8 cellular contexts compared by ENCODE assay signal in the genomic region with DNA sequence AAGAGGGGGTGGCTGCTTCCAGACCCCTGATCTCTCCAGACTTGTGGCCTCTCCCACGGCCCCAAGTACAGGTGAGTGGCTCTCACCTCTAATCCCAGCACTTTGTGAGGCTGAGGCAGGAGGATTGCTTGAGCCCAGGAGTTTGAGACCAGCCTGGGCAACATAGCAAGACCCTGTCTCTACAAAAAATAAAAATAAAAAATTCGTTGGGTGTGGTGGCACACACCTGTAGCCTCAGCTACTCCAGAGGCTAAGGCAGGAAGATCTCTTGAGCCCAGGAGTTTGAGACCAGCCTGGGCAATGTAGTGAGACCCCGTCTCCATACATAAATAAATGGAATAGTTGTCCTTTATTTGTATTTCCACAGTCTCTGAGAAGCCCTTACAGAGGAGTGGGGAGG. TPM values are rescaled to one million over a fixed set of nuclear protein-coding genes. Genes with fewer than 3 reads are reported as not detected.
A peak's percentile ranks its signal among the peaks of the same experiment; 100 is the strongest.
DNase-seq lines count a peak whose midpoint lies in the region; ATAC-seq, FAIRE-seq and TF ChIP-seq lines count a peak whose summit lies in the region.
"Not testable (repeated sequence)": the region's sequence is repeated elsewhere in the genome, so short reads cannot be mapped to it uniquely, and the experiment has no call there.
"Had no signal": no experiment of that assay in that cellular context is flagged by ENCODE, and none has a peak within 500 bp of the region (broad histone marks: within the 10 kb centered on the region; RNA-seq: fewer than 3 reads in every experiment).

No MANE protein-coding gene starts in this region.

- not testable (repeated sequence) for H3K4me3 ChIP-seq in mammary epithelial cell (replicated peaks in 1 of 3; ENCODE audit: insufficient read depth in 1 of 3, low read depth in 2 of 3, low read length in 3 of 3); HepG2 (replicated peaks in 1 of 3; ENCODE audit: insufficient read depth in 1 of 3, low read depth in 2 of 3, low read length in 3 of 3); pancreas; suprapubic skin

- H2AFZ ChIP-seq in mammary epithelial cell (ENCODE audit: low read depth, low read length) = peak overlapping the region; percentile 77
- not testable (repeated sequence) for H2AFZ ChIP-seq in HepG2 (ENCODE audit: low read length)

- TF ChIP-seq EP300 in HepG2 (IDR thresholded peaks at IDR 0.05; ENCODE audit: low read depth in 2 of 2, low read length in 2 of 2); HepG2 (CRISPR knock-in tag; IDR thresholded peaks at IDR 0.05; ENCODE audit: borderline replicate concordance); suprapubic skin (IDR thresholded peaks at IDR 0.05): not testable (repeated sequence)

- H3K4me1 ChIP-seq in mammary epithelial cell (ENCODE audit: insufficient read depth, low read length); pancreas: not testable (repeated sequence)
- peaks cover 11% of the 10 kb centered on the region for H3K4me1 ChIP-seq in HepG2 (ENCODE audit: insufficient read depth, low read length)
- H3K4me1 ChIP-seq in suprapubic skin = peaks cover 17% of the 10 kb centered on the region

- H3K27me3 ChIP-seq in mammary epithelial cell (ENCODE audit: insufficient read depth, low read length); pancreas; suprapubic skin: not testable (repeated sequence)
- peaks cover 2 to 14% of the 10 kb centered on the region in 2 experiments; a peak in 4 of 5 replicates for H3K27me3 ChIP-seq in HepG2 (ENCODE audit: control insufficient read depth in 1 of 2, insufficient read depth in 2 of 2, low read length in 2 of 2)

- FAIRE-seq in HepG2 (lab: Jason Lieb, UNC); pancreas (lab: Jason Lieb, UNC): not testable (repeated sequence)

- CTCF ChIA-PET in Calu3 (lab: Charles Lee) = interaction anchor here (0.6 to 1.7 kb wide), 2 partner anchors 11 to 43 kb away, joined by 3 to 13 read pairs; no protein-coding TSS in a partner anchor
- CTCF ChIA-PET in WTC11 (lab: Charles Lee) = interaction anchor here (1.2 to 1.8 kb wide), 3 partner anchors 11 to 44 kb away, joined by 3 to 7 read pairs (median 6); no protein-coding TSS in a partner anchor
- CTCF ChIA-PET in mammary epithelial cell (lab: Charles Lee; ENCODE audit: low non-redundant PET); HepG2 (lab: Yijun Ruan, JAX; ENCODE audit: low intra/inter-chr PET ratio, low total read pairs): not testable (repeated sequence)

- not testable (repeated sequence) for ATAC-seq in WTC11; activated naive CD4-positive, alpha-beta T cell treated with anti-CD3 and anti-CD28 coated beads, Interleukin-2, amount 50 U/mL, for 72 hours; HepG2; pancreas

- H3K36me3 Mint-ChIP-seq in Calu3 (ENCODE audit: insufficient read depth, unreplicated experiment) = peaks cover 15% of the 10 kb centered on the region
- not testable (repeated sequence) for H3K36me3 Mint-ChIP-seq in WTC11; activated naive CD4-positive, alpha-beta T cell treated with anti-CD3 and anti-CD28 coated beads, Interleukin-2, amount 50 U/mL, for 72 hours

- not testable (repeated sequence) for H3K36me3 ChIP-seq in mammary epithelial cell (ENCODE audit: insufficient read depth, low read length); HepG2 (replicated peaks in 1 of 2; ENCODE audit: control insufficient read depth in 1 of 2, insufficient read depth in 2 of 2, low read length in 2 of 2); pancreas; suprapubic skin

- not testable (repeated sequence) for H3K9me3 ChIP-seq in mammary epithelial cell (replicated peaks; ENCODE audit: insufficient read depth, low read length); HepG2 (ENCODE audit: low read length); pancreas; suprapubic skin

- not testable (repeated sequence) for H3K27ac ChIP-seq in mammary epithelial cell (ENCODE audit: insufficient read depth, low read depth, low read length); HepG2 (ENCODE audit: extremely low read length, insufficient read depth, low read length)
- H3K27ac ChIP-seq in pancreas (peak overlapping the region; percentile 52 to 88 (median 84)), suprapubic skin (peak overlapping the region; percentile 75)

- not testable (repeated sequence) for DNase-seq in Calu3; WTC11 (ENCODE audit: low spot score); activated naive CD4-positive, alpha-beta T cell treated with anti-CD3 and anti-CD28 coated beads, Interleukin-2, amount 50 U/mL, for 72 hours (ENCODE audit: low spot score in 2 of 2); mammary epithelial cell; HepG2 (ENCODE audit: low spot score); pancreas; suprapubic skin (ENCODE audit: low spot score in 2 of 2)

- WGBS in mammary epithelial cell (ENCODE audit: low coverage, missing lambda C conversion rate) = 75% methylated on average over 2 of the region's 3 CpGs
- WGBS in HepG2 (ENCODE audit: low lambda C conversion rate) = 23% methylated on average over 3 of the region's 3 CpGs
- WGBS in pancreas, 2 donors = 66 to 68% methylated on average over 3 of the region's 3 CpGs
- 76% methylated on average over 3 of the region's 3 CpGs for WGBS in suprapubic skin

- not testable (repeated sequence) for H3K4me2 ChIP-seq in mammary epithelial cell (ENCODE audit: insufficient read depth, low read depth, low read length); HepG2 (ENCODE audit: low read depth, low read length)

- TF ChIP-seq CTCF in Calu3 (IDR thresholded peaks at IDR 0.05; ENCODE audit: unreplicated experiment); WTC11 (IDR thresholded peaks at IDR 0.05); mammary epithelial cell (conservative IDR thresholded peaks at IDR 0.05 in 1 of 2, IDR thresholded peaks at IDR 0.05 in 1 of 2; ENCODE audit: extremely low read depth in 1 of 2, insufficient read depth in 1 of 2, low read depth in 1 of 2, low read length in 2 of 2); HepG2 (CRISPR knock-in tag; IDR thresholded peaks at IDR 0.05); pancreas (IDR thresholded peaks at IDR 0.05); suprapubic skin (IDR thresholded peaks at IDR 0.05): not testable (repeated sequence)

- POLR2A ChIA-PET in WTC11 (lab: Charles Lee); HepG2 (lab: Yijun Ruan, JAX): not testable (repeated sequence)

- dilution Hi-C loops in mammary epithelial cell (cut with HindIII; ENCODE audit: low sequenced_read_pairs) = not testable (repeated sequence)

- intact Hi-C loops in Calu3 (cut with micrococcal nuclease; ENCODE audit: unreplicated experiment); mammary epithelial cell (cut with micrococcal nuclease); HepG2 (cut with micrococcal nuclease; ENCODE audit: unreplicated experiment); pancreas (cut with DNase I): not testable (repeated sequence)

- TSS peak; percentile 94 for BruUV-seq in Calu3 (replicated peaks; lab: Mats Ljungman, UMichigan)
- BruUV-seq in mammary epithelial cell (replicated peaks; lab: Mats Ljungman, UMichigan); HepG2 (replicated peaks; lab: Mats Ljungman, UMichigan): not testable (repeated sequence)

- peaks cover 49% of the 10 kb centered on the region for H3K4me1 Mint-ChIP-seq in Calu3 (ENCODE audit: low read depth, unreplicated experiment)
- H3K4me1 Mint-ChIP-seq in WTC11 = not testable (repeated sequence)

- H3K27me3 Mint-ChIP-seq in Calu3 (ENCODE audit: unreplicated experiment); WTC11 (ENCODE audit: low read depth): not testable (repeated sequence)

- TF ChIP-seq RAD21 in HepG2 (CRISPR knock-in tag; IDR thresholded peaks at IDR 0.05) = not testable (repeated sequence)

- TF ChIP-seq POLR2A in HepG2 (IDR thresholded peaks at IDR 0.05; ENCODE audit: insufficient read depth in 1 of 2, low read depth in 2 of 2, low read length in 2 of 2); suprapubic skin (IDR thresholded peaks at IDR 0.05): not testable (repeated sequence)

- H4K20me1 ChIP-seq in mammary epithelial cell (ENCODE audit: insufficient read depth, low read length); HepG2 (ENCODE audit: insufficient read depth, low read length): not testable (repeated sequence)

- H3K4me3 Mint-ChIP-seq in Calu3 (ENCODE audit: low read depth, unreplicated experiment) = peak overlapping the region; percentile 58
- H3K4me3 Mint-ChIP-seq in WTC11 = not testable (repeated sequence)

- not testable (repeated sequence) for H3K79me2 ChIP-seq in mammary epithelial cell (ENCODE audit: insufficient read depth, low read length); HepG2 (ENCODE audit: insufficient read depth, low read length)

- H3K9ac ChIP-seq in mammary epithelial cell (ENCODE audit: insufficient read depth, low read length); HepG2 (ENCODE audit: insufficient read depth, low read depth, low read length): not testable (repeated sequence)

- in situ Hi-C loops in mammary epithelial cell (cut with MboI; ENCODE audit: low sequenced_read_pairs in 2 of 2); HepG2 (cut with HindIII; ENCODE audit: extremely low pct_ligation_motif_present, low pct_unique_long_range_greater_than_20kb): not testable (repeated sequence)

- not testable (repeated sequence) for H3K9me3 Mint-ChIP-seq in Calu3 (ENCODE audit: low read depth, unreplicated experiment); WTC11; activated naive CD4-positive, alpha-beta T cell treated with anti-CD3 and anti-CD28 coated beads, Interleukin-2, amount 50 U/mL, for 72 hours

- peak overlapping the region; percentile 99 for H3K27ac Mint-ChIP-seq in Calu3 (ENCODE audit: unreplicated experiment)
- not testable (repeated sequence) for H3K27ac Mint-ChIP-seq in WTC11
- peak overlapping the region; percentile 66 to 78 for H3K27ac Mint-ChIP-seq in activated naive CD4-positive, alpha-beta T cell treated with anti-CD3 and anti-CD28 coated beads, Interleukin-2, amount 50 U/mL, for 72 hours

RNA-seq across cellular contexts. Expression of gene RASAL1, which starts 6.2 kb away (rescaled TPM):
- total RNA-seq in Calu3 (2022) = 59.7 and 85.9 TPM in 2 replicates
- total RNA-seq in WTC11 (2021) = 6.9 to 8.1 TPM (median 8.0 TPM) in 3 replicates
- total RNA-seq in activated naive CD4-positive, alpha-beta T cell treated with anti-CD3 and anti-CD28 coated beads, Interleukin-2, amount 50 U/mL, for 72 hours = 10 to 100 TPM in 1 of 2 donors, 1 to 10 TPM in 1; 9.8 to 15.1 TPM
- total RNA-seq in mammary epithelial cell = 1 to 10 TPM in 1 of 2 donors, not detected in 1; 4.0 TPM
- 0.10 TPM for polyA plus RNA-seq in mammary epithelial cell
- not detected for polyA minus RNA-seq in mammary epithelial cell
- total RNA-seq in HepG2 (2016; rRNA removed; fragmentation: Illumina TruSeq; extraction: Trizol) = not detected in 2 replicates
- 0.18 TPM in 1 of 2 replicates, not detected in the other for total RNA-seq in HepG2 (2016; cell fraction: cytosol; rRNA removed; fragmentation: Illumina TruSeq; extraction: Trizol; ENCODE audit: low read depth)
- not detected in 2 replicates for total RNA-seq in HepG2 (2016; cell fraction: insoluble cytoplasmic fraction; rRNA removed; fragmentation: Illumina TruSeq; extraction: Trizol)
- total RNA-seq in HepG2 (2016; cell fraction: membrane; rRNA removed; fragmentation: Illumina TruSeq; extraction: Trizol) = not detected in 2 replicates
- not detected in 2 replicates for total RNA-seq in HepG2 (2016; cell fraction: nucleus; rRNA removed; fragmentation: Illumina TruSeq; extraction: Trizol)
- not detected in 2 replicates for polyA plus RNA-seq in HepG2 (2011; rRNA removed)
- not detected in 2 replicates for polyA plus RNA-seq in HepG2 (2011; cell fraction: cytosol; rRNA removed)
- 0.07 and 0.31 TPM in 2 replicates for polyA plus RNA-seq in HepG2 (2011; cell fraction: nucleus; rRNA removed)
- not detected in 2 replicates for polyA plus RNA-seq in HepG2 (2012)
- 0.12 TPM in 1 of 2 replicates, not detected in the other for polyA plus RNA-seq in HepG2 (2016; cell fraction: cytosol; fragmentation: Illumina TruSeq; extraction: Trizol; ENCODE audit: low read depth)
- polyA plus RNA-seq in HepG2 (2016; cell fraction: insoluble cytoplasmic fraction; fragmentation: Illumina TruSeq; extraction: Trizol; ENCODE audit: low read depth) = not detected in 2 replicates
- not detected in 2 replicates for polyA plus RNA-seq in HepG2 (2016; cell fraction: membrane; fragmentation: Illumina TruSeq; extraction: Trizol; ENCODE audit: low read depth)
- polyA plus RNA-seq in HepG2 (2016; cell fraction: nucleus; fragmentation: Illumina TruSeq; extraction: Trizol; ENCODE audit: insufficient read depth, low read depth) = 0.72 TPM in 1 of 2 replicates, not detected in the other
- polyA minus RNA-seq in HepG2 (2011; rRNA and poly(A)+ RNA removed; ENCODE audit: low replicate concordance) = 0.30 TPM in 1 of 2 replicates, not detected in the other
- not detected in 2 replicates for polyA minus RNA-seq in HepG2 (2011; cell fraction: cytosol; rRNA and poly(A)+ RNA removed)
- polyA minus RNA-seq in HepG2 (2011; cell fraction: nucleus; rRNA and poly(A)+ RNA removed) = not detected in 2 replicates
- total RNA-seq in pancreas = 1 to 10 TPM in 5 of 6 donors, under 1 TPM in 1; 0.79 to 4.1 (median 1.9) TPM
- 10 to 100 TPM in 1 of 2 donors, 1 to 10 TPM in 1; 6.7 to 12.1 TPM for polyA plus RNA-seq in pancreas
- total RNA-seq in suprapubic skin = 10 to 100 TPM; 19.8 to 39.0 (median 32.5) TPM

RNA-seq across cellular contexts. Expression of gene CFAP73, which starts 7.8 kb away (rescaled TPM):
- total RNA-seq in Calu3 (2022) = 2.3 and 3.2 TPM in 2 replicates
- total RNA-seq in WTC11 (2021) = 0.30 to 0.94 TPM (median 0.37 TPM) in 3 replicates
- under 1 TPM; 0.45 to 0.98 TPM for total RNA-seq in activated naive CD4-positive, alpha-beta T cell treated with anti-CD3 and anti-CD28 coated beads, Interleukin-2, amount 50 U/mL, for 72 hours
- not detected for total RNA-seq in mammary epithelial cell
- polyA plus RNA-seq in mammary epithelial cell = not detected
- polyA minus RNA-seq in mammary epithelial cell = not detected
- total RNA-seq in HepG2 (2016; rRNA removed; fragmentation: Illumina TruSeq; extraction: Trizol) = not detected in 2 replicates
- not detected in 2 replicates for total RNA-seq in HepG2 (2016; cell fraction: cytosol; rRNA removed; fragmentation: Illumina TruSeq; extraction: Trizol; ENCODE audit: low read depth)
- not detected in 2 replicates for total RNA-seq in HepG2 (2016; cell fraction: insoluble cytoplasmic fraction; rRNA removed; fragmentation: Illumina TruSeq; extraction: Trizol)
- not detected in 2 replicates for total RNA-seq in HepG2 (2016; cell fraction: membrane; rRNA removed; fragmentation: Illumina TruSeq; extraction: Trizol)
- not detected in 2 replicates for total RNA-seq in HepG2 (2016; cell fraction: nucleus; rRNA removed; fragmentation: Illumina TruSeq; extraction: Trizol)
- polyA plus RNA-seq in HepG2 (2011; rRNA removed) = not detected in 2 replicates
- not detected in 2 replicates for polyA plus RNA-seq in HepG2 (2011; cell fraction: cytosol; rRNA removed)
- polyA plus RNA-seq in HepG2 (2011; cell fraction: nucleus; rRNA removed) = not detected in 2 replicates
- not detected in 2 replicates for polyA plus RNA-seq in HepG2 (2012)
- polyA plus RNA-seq in HepG2 (2016; cell fraction: cytosol; fragmentation: Illumina TruSeq; extraction: Trizol; ENCODE audit: low read depth) = not detected in 2 replicates
- not detected in 2 replicates for polyA plus RNA-seq in HepG2 (2016; cell fraction: insoluble cytoplasmic fraction; fragmentation: Illumina TruSeq; extraction: Trizol; ENCODE audit: low read depth)
- not detected in 2 replicates for polyA plus RNA-seq in HepG2 (2016; cell fraction: membrane; fragmentation: Illumina TruSeq; extraction: Trizol; ENCODE audit: low read depth)
- not detected in 2 replicates for polyA plus RNA-seq in HepG2 (2016; cell fraction: nucleus; fragmentation: Illumina TruSeq; extraction: Trizol; ENCODE audit: insufficient read depth, low read depth)
- polyA minus RNA-seq in HepG2 (2011; rRNA and poly(A)+ RNA removed; ENCODE audit: low replicate concordance) = not detected in 2 replicates
- not detected in 2 replicates for polyA minus RNA-seq in HepG2 (2011; cell fraction: cytosol; rRNA and poly(A)+ RNA removed)
- polyA minus RNA-seq in HepG2 (2011; cell fraction: nucleus; rRNA and poly(A)+ RNA removed) = not detected in 2 replicates
- under 1 TPM in 3 of 6 donors, not detected in 3; 0.12 to 0.23 (median 0.22) TPM for total RNA-seq in pancreas
- under 1 TPM; 0.42 to 0.61 TPM for polyA plus RNA-seq in pancreas
- total RNA-seq in suprapubic skin = 1 to 10 TPM; 1.0 to 2.6 (median 2.0) TPM
- total RNA-seq: A673 had no signal

RNA-seq across cellular contexts. Expression of gene DDX54, which starts 43.6 kb away (rescaled TPM):
- total RNA-seq in Calu3 (2022) = 104 and 112 TPM in 2 replicates
- total RNA-seq in WTC11 (2021) = 120 to 151 TPM (median 123 TPM) in 3 replicates
- 10 to 100 TPM; 77.3 to 96.2 TPM for total RNA-seq in activated naive CD4-positive, alpha-beta T cell treated with anti-CD3 and anti-CD28 coated beads, Interleukin-2, amount 50 U/mL, for 72 hours
- 10 to 100 TPM; 49.3 to 92.9 TPM for total RNA-seq in mammary epithelial cell
- polyA plus RNA-seq in mammary epithelial cell = 58.6 TPM
- polyA minus RNA-seq in mammary epithelial cell = 101 TPM
- 45.1 and 59.7 TPM in 2 replicates for total RNA-seq in HepG2 (2016; rRNA removed; fragmentation: Illumina TruSeq; extraction: Trizol)
- 5.0 and 6.8 TPM in 2 replicates for total RNA-seq in HepG2 (2016; cell fraction: cytosol; rRNA removed; fragmentation: Illumina TruSeq; extraction: Trizol; ENCODE audit: low read depth)
- total RNA-seq in HepG2 (2016; cell fraction: insoluble cytoplasmic fraction; rRNA removed; fragmentation: Illumina TruSeq; extraction: Trizol) = 44.2 and 60.5 TPM in 2 replicates
- 15.7 and 17.4 TPM in 2 replicates for total RNA-seq in HepG2 (2016; cell fraction: membrane; rRNA removed; fragmentation: Illumina TruSeq; extraction: Trizol)
- total RNA-seq in HepG2 (2016; cell fraction: nucleus; rRNA removed; fragmentation: Illumina TruSeq; extraction: Trizol) = 30.5 and 38.6 TPM in 2 replicates
- polyA plus RNA-seq in HepG2 (2011; rRNA removed) = 51.3 and 61.1 TPM in 2 replicates
- 33.9 and 54.0 TPM in 2 replicates for polyA plus RNA-seq in HepG2 (2011; cell fraction: cytosol; rRNA removed)
- polyA plus RNA-seq in HepG2 (2011; cell fraction: nucleus; rRNA removed) = 56.0 and 66.1 TPM in 2 replicates
- polyA plus RNA-seq in HepG2 (2012) = 29.2 and 33.1 TPM in 2 replicates
- polyA plus RNA-seq in HepG2 (2016; cell fraction: cytosol; fragmentation: Illumina TruSeq; extraction: Trizol; ENCODE audit: low read depth) = 4.2 and 4.5 TPM in 2 replicates
- 61.6 and 69.4 TPM in 2 replicates for polyA plus RNA-seq in HepG2 (2016; cell fraction: insoluble cytoplasmic fraction; fragmentation: Illumina TruSeq; extraction: Trizol; ENCODE audit: low read depth)
- polyA plus RNA-seq in HepG2 (2016; cell fraction: membrane; fragmentation: Illumina TruSeq; extraction: Trizol; ENCODE audit: low read depth) = 8.9 and 13.8 TPM in 2 replicates
- 93.7 and 96.2 TPM in 2 replicates for polyA plus RNA-seq in HepG2 (2016; cell fraction: nucleus; fragmentation: Illumina TruSeq; extraction: Trizol; ENCODE audit: insufficient read depth, low read depth)
- polyA minus RNA-seq in HepG2 (2011; rRNA and poly(A)+ RNA removed; ENCODE audit: low replicate concordance) = 67.7 and 93.0 TPM in 2 replicates
- 23.5 and 27.4 TPM in 2 replicates for polyA minus RNA-seq in HepG2 (2011; cell fraction: cytosol; rRNA and poly(A)+ RNA removed)
- polyA minus RNA-seq in HepG2 (2011; cell fraction: nucleus; rRNA and poly(A)+ RNA removed) = 26.4 and 35.3 TPM in 2 replicates
- total RNA-seq in pancreas = 10 to 100 TPM; 30.0 to 71.4 (median 54.6) TPM
- polyA plus RNA-seq in pancreas = 10 to 100 TPM; 51.8 to 59.7 TPM
- 10 to 100 TPM; 53.9 to 71.8 (median 63.9) TPM for total RNA-seq in suprapubic skin

RNA-seq across cellular contexts. Expression of gene RITA1, which starts 43.8 kb away (rescaled TPM):
- 27.4 and 28.4 TPM in 2 replicates for total RNA-seq in Calu3 (2022)
- 26.4 to 29.3 TPM (median 27.1 TPM) in 3 replicates for total RNA-seq in WTC11 (2021)
- total RNA-seq in activated naive CD4-positive, alpha-beta T cell treated with anti-CD3 and anti-CD28 coated beads, Interleukin-2, amount 50 U/mL, for 72 hours = 10 to 100 TPM; 15.8 to 26.3 TPM
- 10 to 100 TPM; 21.0 to 21.5 TPM for total RNA-seq in mammary epithelial cell
- 16.0 TPM for polyA plus RNA-seq in mammary epithelial cell
- 3.7 TPM for polyA minus RNA-seq in mammary epithelial cell
- 28.1 and 28.9 TPM in 2 replicates for total RNA-seq in HepG2 (2016; rRNA removed; fragmentation: Illumina TruSeq; extraction: Trizol)
- 34.7 and 44.4 TPM in 2 replicates for total RNA-seq in HepG2 (2016; cell fraction: cytosol; rRNA removed; fragmentation: Illumina TruSeq; extraction: Trizol; ENCODE audit: low read depth)
- 25.7 and 31.1 TPM in 2 replicates for total RNA-seq in HepG2 (2016; cell fraction: insoluble cytoplasmic fraction; rRNA removed; fragmentation: Illumina TruSeq; extraction: Trizol)
- total RNA-seq in HepG2 (2016; cell fraction: membrane; rRNA removed; fragmentation: Illumina TruSeq; extraction: Trizol) = 58.4 and 67.9 TPM in 2 replicates
- total RNA-seq in HepG2 (2016; cell fraction: nucleus; rRNA removed; fragmentation: Illumina TruSeq; extraction: Trizol) = 16.2 and 17.8 TPM in 2 replicates
- 12.4 and 14.3 TPM in 2 replicates for polyA plus RNA-seq in HepG2 (2011; rRNA removed)
- polyA plus RNA-seq in HepG2 (2011; cell fraction: cytosol; rRNA removed) = 13.8 and 16.3 TPM in 2 replicates
- polyA plus RNA-seq in HepG2 (2011; cell fraction: nucleus; rRNA removed) = 8.9 and 10.1 TPM in 2 replicates
- 8.6 and 10.6 TPM in 2 replicates for polyA plus RNA-seq in HepG2 (2012)
- polyA plus RNA-seq in HepG2 (2016; cell fraction: cytosol; fragmentation: Illumina TruSeq; extraction: Trizol; ENCODE audit: low read depth) = 48.9 and 64.2 TPM in 2 replicates
- 35.7 and 37.7 TPM in 2 replicates for polyA plus RNA-seq in HepG2 (2016; cell fraction: insoluble cytoplasmic fraction; fragmentation: Illumina TruSeq; extraction: Trizol; ENCODE audit: low read depth)
- polyA plus RNA-seq in HepG2 (2016; cell fraction: membrane; fragmentation: Illumina TruSeq; extraction: Trizol; ENCODE audit: low read depth) = 64.3 and 73.8 TPM in 2 replicates
- 21.0 and 24.3 TPM in 2 replicates for polyA plus RNA-seq in HepG2 (2016; cell fraction: nucleus; fragmentation: Illumina TruSeq; extraction: Trizol; ENCODE audit: insufficient read depth, low read depth)
- 12.2 and 25.5 TPM in 2 replicates for polyA minus RNA-seq in HepG2 (2011; rRNA and poly(A)+ RNA removed; ENCODE audit: low replicate concordance)
- 6.2 and 7.6 TPM in 2 replicates for polyA minus RNA-seq in HepG2 (2011; cell fraction: cytosol; rRNA and poly(A)+ RNA removed)
- polyA minus RNA-seq in HepG2 (2011; cell fraction: nucleus; rRNA and poly(A)+ RNA removed) = 11.1 and 14.5 TPM in 2 replicates
- total RNA-seq in pancreas = 1 to 10 TPM; 4.8 to 8.6 (median 5.4) TPM
- 1 to 10 TPM; 5.0 to 8.9 TPM for polyA plus RNA-seq in pancreas
- total RNA-seq in suprapubic skin = 10 to 100 TPM; 14.7 to 21.7 (median 16.9) TPM
